18 cellular contexts compared by ENCODE assay signal in genomic region chr2:135792401-135793152, GRCh38. TPM values are rescaled to one million over a fixed set of nuclear protein-coding genes. Genes with fewer than 3 reads are reported as not detected.
DNase-seq lines count a peak whose midpoint lies in the region; ATAC-seq and TF ChIP-seq lines count a peak whose summit lies in the region.
"Had no signal": no experiment of that assay in that cellular context is flagged by ENCODE, and none has a peak within 500 bp of the region (broad histone marks: within the 10 kb centered on the region; RNA-seq: fewer than 3 reads in every experiment).

No MANE protein-coding gene starts in this region.

- no peaks in the 10 kb centered on the region for H3K9me3 ChIP-seq in smooth muscle cell (replicated peaks; ENCODE audit: low read depth)

- intact Hi-C loops in left colon (cut with DNase I, micrococcal nuclease), result no loop called here

- peaks cover 36% of the 10 kb centered on the region for H3K4me1 Mint-ChIP-seq in activated CD8-positive, alpha-beta T cell treated with anti-CD3 and anti-CD28 coated beads, Interleukin-2, amount 10 ng/mL, durations not matched to agents 7 days and 5 days (ENCODE audit: low read depth)
- peaks cover 23 to 27% of the 10 kb centered on the region in 2 donors for H3K4me1 Mint-ChIP-seq in natural killer cell treated with Interleukin-12 subunit alpha and Interleukin-12 subunit beta and Interleukin-15 and Interleukin-18, amount 100 ng/mL, for 72 hours (ENCODE audit: low read depth in 2 of 2)

- no peak overlapping the region for H2AFZ ChIP-seq in smooth muscle cell (ENCODE audit: low read depth)

- WGBS in smooth muscle cell (ENCODE audit: low lambda C conversion rate), result 85% methylated on average over 7 of the region's 7 CpGs

- no peaks in the 10 kb centered on the region for H3K4me1 ChIP-seq in smooth muscle cell (ENCODE audit: low read depth)

- no peak overlapping the region for H3K9ac ChIP-seq in smooth muscle cell (ENCODE audit: low read depth)

- H3K9me3 Mint-ChIP-seq in activated CD8-positive, alpha-beta T cell treated with anti-CD3 and anti-CD28 coated beads, Interleukin-2, amount 10 ng/mL, durations not matched to agents 7 days and 5 days (ENCODE audit: insufficient read depth), result no peaks in the 10 kb centered on the region
- no peaks in the 10 kb centered on the region for H3K9me3 Mint-ChIP-seq in natural killer cell treated with Interleukin-12 subunit alpha and Interleukin-12 subunit beta and Interleukin-15 and Interleukin-18, amount 100 ng/mL, for 72 hours
- H3K9me3 Mint-ChIP-seq: activated T-helper 2 cell treated with anti-CD3 and anti-CD28 coated beads, Interferon-gamma antibody, Interleukin-2, Interleukin-4, amounts not matched to agents 10 μg/mL and 5 μg/mL and 100 μg/mL, durations not matched to agents 14 hours and 24 hours and 36 hours had no signal

- no peaks in the 10 kb centered on the region for H3F3A ChIP-seq in smooth muscle cell (ENCODE audit: low read depth)

- no peak overlapping the region for H3K4me3 ChIP-seq in smooth muscle cell

- no peaks in the 10 kb centered on the region for H3K36me3 ChIP-seq in smooth muscle cell (ENCODE audit: low read depth)

- H3K27me3 ChIP-seq in smooth muscle cell (ENCODE audit: low read depth), result no peaks in the 10 kb centered on the region

- no peak for TF ChIP-seq CTCF in smooth muscle cell (IDR thresholded peaks at IDR 0.05; ENCODE audit: borderline replicate concordance, insufficient read depth, poor library complexity, severe bottlenecking)

- H3K27ac ChIP-seq in smooth muscle cell (ENCODE audit: low read depth), result no peak overlapping the region
- H3K27ac ChIP-seq: WERI-Rb-1 had no signal

- peaks cover 5% of the 10 kb centered on the region for H3K36me3 Mint-ChIP-seq in activated CD8-positive, alpha-beta T cell treated with anti-CD3 and anti-CD28 coated beads, Interleukin-2, amount 10 ng/mL, durations not matched to agents 7 days and 5 days (ENCODE audit: low read depth)
- no peaks in the 10 kb centered on the region for H3K36me3 Mint-ChIP-seq in natural killer cell treated with Interleukin-12 subunit alpha and Interleukin-12 subunit beta and Interleukin-15 and Interleukin-18, amount 100 ng/mL, for 72 hours

- no peak for DNase-seq in activated CD8-positive, alpha-beta T cell treated with anti-CD3 and anti-CD28 coated beads, Interleukin-2, amount 10 ng/mL, durations not matched to agents 7 days and 5 days
- no peak for DNase-seq in natural killer cell treated with Interleukin-12 subunit alpha and Interleukin-12 subunit beta and Interleukin-15 and Interleukin-18, amount 100 ng/mL, for 72 hours (ENCODE audit: low spot score)
- DNase-seq in smooth muscle cell (lab: John Stamatoyannopoulos, UW; ENCODE audit: unreplicated experiment) (no peak), left colon (no peak), retina (no peak)
- no peak for DNase-seq in activated CD4-positive, alpha-beta T cell treated with anti-CD3 and anti-CD28 coated beads, Interleukin-2, amount 50 U/mL, for 4 hours
- DNase-seq: COR-L47, erythroblast, hypothalamus, NCI-H1105 treated with DMSO at 0.1 percent for 48 hours, NCI-H524, posterior cingulate gyrus, WERI-Rb-1 had no signal

- H3K4me3 Mint-ChIP-seq in activated CD8-positive, alpha-beta T cell treated with anti-CD3 and anti-CD28 coated beads, Interleukin-2, amount 10 ng/mL, durations not matched to agents 7 days and 5 days, result no peak overlapping the region
- H3K4me3 Mint-ChIP-seq in natural killer cell treated with Interleukin-12 subunit alpha and Interleukin-12 subunit beta and Interleukin-15 and Interleukin-18, amount 100 ng/mL, for 72 hours, result no peak overlapping the region

- no peaks in the 10 kb centered on the region for H3K27me3 Mint-ChIP-seq in activated CD8-positive, alpha-beta T cell treated with anti-CD3 and anti-CD28 coated beads, Interleukin-2, amount 10 ng/mL, durations not matched to agents 7 days and 5 days (ENCODE audit: low read depth)
- H3K27me3 Mint-ChIP-seq in natural killer cell treated with Interleukin-12 subunit alpha and Interleukin-12 subunit beta and Interleukin-15 and Interleukin-18, amount 100 ng/mL, for 72 hours, result peaks cover 0 to 4% of the 10 kb centered on the region in 2 donors

- POLR2A ChIA-PET in activated CD8-positive, alpha-beta T cell treated with anti-CD3 and anti-CD28 coated beads, Interleukin-2, amount 10 ng/mL, durations not matched to agents 7 days and 5 days (lab: Charles Lee), result interaction anchor here (1.4 kb wide), 1 partner anchor 49 kb away, joined by 6 read pairs; no protein-coding TSS in a partner anchor

- H4K20me1 ChIP-seq in smooth muscle cell (ENCODE audit: low read depth), result no peaks in the 10 kb centered on the region

- H3K27ac Mint-ChIP-seq in activated CD8-positive, alpha-beta T cell treated with anti-CD3 and anti-CD28 coated beads, Interleukin-2, amount 10 ng/mL, durations not matched to agents 7 days and 5 days, result peak overlapping the region; percentile 11
- peak overlapping the region in 1 of 2 donors; percentile 16 for H3K27ac Mint-ChIP-seq in natural killer cell treated with Interleukin-12 subunit alpha and Interleukin-12 subunit beta and Interleukin-15 and Interleukin-18, amount 100 ng/mL, for 72 hours
- H3K27ac Mint-ChIP-seq: activated T-helper 2 cell treated with anti-CD3 and anti-CD28 coated beads, Interferon-gamma antibody, Interleukin-2, Interleukin-4, amounts not matched to agents 10 μg/mL and 5 μg/mL and 100 μg/mL, durations not matched to agents 14 hours and 24 hours and 36 hours had no signal

- no peak overlapping the region for H3K4me2 ChIP-seq in smooth muscle cell

- ATAC-seq in GM18520 (IDR thresholded peaks at IDR 0.05; ENCODE audit: unreplicated experiment) (peak; percentile 60), HG02759 (IDR thresholded peaks at IDR 0.05; ENCODE audit: unreplicated experiment) (peak; percentile 47), left colon (no peak)
- ATAC-seq in activated CD8-positive, alpha-beta T cell treated with anti-CD3 and anti-CD28 coated beads, Interleukin-2, amount 10 ng/mL, durations not matched to agents 7 days and 5 days, result no peak
- peak; percentile 68 to 75 for ATAC-seq in natural killer cell treated with Interleukin-12 subunit alpha and Interleukin-12 subunit beta and Interleukin-15 and Interleukin-18, amount 100 ng/mL, for 72 hours

- no peaks in the 10 kb centered on the region for H3K79me2 ChIP-seq in smooth muscle cell (ENCODE audit: low read depth)

- CTCF ChIA-PET in activated CD8-positive, alpha-beta T cell treated with anti-CD3 and anti-CD28 coated beads, Interleukin-2, amount 10 ng/mL, durations not matched to agents 7 days and 5 days (lab: Charles Lee), result interaction anchor here (0.9 to 1.7 kb wide), 7 partner anchors 10 to 804 kb away, joined by 3 to 5 read pairs (median 3); no protein-coding TSS in a partner anchor

RNA-seq across cellular contexts. Expression of gene LCT, which starts 44.4 kb away (rescaled TPM):
- under 1 TPM; 0.18 to 0.34 TPM for total RNA-seq in activated CD8-positive, alpha-beta T cell treated with anti-CD3 and anti-CD28 coated beads, Interleukin-2, amount 10 ng/mL, durations not matched to agents 7 days and 5 days
- under 1 TPM; 0.33 to 0.50 TPM for total RNA-seq in natural killer cell treated with Interleukin-12 subunit alpha and Interleukin-12 subunit beta and Interleukin-15 and Interleukin-18, amount 100 ng/mL, for 72 hours
- 0.04 and 0.31 TPM in 2 replicates for total RNA-seq in smooth muscle cell
- polyA plus RNA-seq in smooth muscle cell, result 0.25 TPM in 1 of 2 replicates, not detected in the other
- total RNA-seq in left colon, result under 1 TPM in 1 of 2 donors, not detected in 1; 0.27 TPM
- total RNA-seq: lung microvascular endothelial cell, temporal lobe had no signal

RNA-seq across cellular contexts. Expression of gene UBXN4, which starts 50.9 kb away (rescaled TPM):
- total RNA-seq in activated CD8-positive, alpha-beta T cell treated with anti-CD3 and anti-CD28 coated beads, Interleukin-2, amount 10 ng/mL, durations not matched to agents 7 days and 5 days, result 10 to 100 TPM; 94.1 to 96.2 TPM
- 100 to 1,000 TPM; 123 to 138 TPM for total RNA-seq in natural killer cell treated with Interleukin-12 subunit alpha and Interleukin-12 subunit beta and Interleukin-15 and Interleukin-18, amount 100 ng/mL, for 72 hours
- total RNA-seq in smooth muscle cell (80.7 and 87.1 TPM in 2 replicates), left colon (100 to 1,000 TPM; 103 to 107 TPM)
- 130 and 164 TPM in 2 replicates for polyA plus RNA-seq in smooth muscle cell

Comparison
In these comparisons a context has a peak if more than half of its experiments do, and no peak if none do; other contexts are left out.
1. ATAC-seq: peak in GM18520 (single experiment), HG02759 (single experiment) and natural killer cell treated with Interleukin-12 subunit alpha and Interleukin-12 subunit beta and Interleukin-15 and Interleukin-18, amount 100 ng/mL, for 72 hours (2 of 2); none in activated CD8-positive, alpha-beta T cell treated with anti-CD3 and anti-CD28 coated beads, Interleukin-2, amount 10 ng/mL, durations not matched to agents 7 days and 5 days (single experiment) and left colon (single experiment).